ENCODE assay signal across 18 cellular contexts in the genomic region with DNA sequence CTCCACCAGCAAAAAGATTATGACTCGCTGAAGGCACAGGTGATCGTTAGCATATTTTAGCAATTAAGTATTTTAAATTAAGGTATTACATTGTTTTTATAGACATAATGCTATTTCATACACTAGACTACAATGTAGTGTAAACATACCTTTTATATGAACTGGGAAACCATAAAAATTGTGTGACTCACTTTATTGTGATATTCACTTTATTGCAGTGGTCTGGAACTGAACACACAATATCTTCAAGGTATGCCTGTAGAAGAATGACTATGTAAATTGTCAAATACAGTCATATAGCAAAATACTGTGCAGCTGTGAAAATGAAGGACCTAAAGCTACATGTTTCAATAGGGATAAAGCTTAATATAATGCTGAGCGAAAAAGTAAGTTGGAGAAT. TPM values are rescaled to one million over a fixed set of nuclear protein-coding genes. Genes with fewer than 3 reads are reported as not detected.
DNase-seq lines count a peak whose midpoint lies in the region; ATAC-seq and TF ChIP-seq lines count a peak whose summit lies in the region.
"Had no signal": no experiment of that assay in that cellular context is flagged by ENCODE, and none has a peak within 500 bp of the region (broad histone marks: within the 10 kb centered on the region; RNA-seq: fewer than 3 reads in every experiment).

No MANE protein-coding gene starts in this region.

- H3K27ac ChIP-seq in mammary epithelial cell (ENCODE audit: insufficient read depth, low read depth, low read length) (no peak overlapping the region), breast epithelium (no peak overlapping the region), MM.1S (ENCODE audit: low read length) (no peak overlapping the region)
- H3K27ac ChIP-seq: 22Rv1, A549, BLaER1 had no signal

- H3F3A ChIP-seq in MM.1S (ENCODE audit: insufficient read depth, low read length): no peaks in the 10 kb centered on the region

- H3K4me3 ChIP-seq in mammary epithelial cell (replicated peaks in 1 of 3; ENCODE audit: insufficient read depth in 1 of 3, low read depth in 2 of 3, low read length in 3 of 3) (no peak overlapping the region), breast epithelium (no peak overlapping the region), MM.1S (ENCODE audit: low read length) (no peak overlapping the region), foreskin fibroblast (ENCODE audit: low read depth in 1 of 2, low read length in 2 of 2) (no peak overlapping the region)
- H3K4me3 ChIP-seq: A549, BLaER1 had no signal

- peaks cover 7% of the 10 kb centered on the region for H3K27me3 Mint-ChIP-seq in activated naive CD8-positive, alpha-beta T cell treated with anti-CD3 and anti-CD28 coated beads for 36 hours

- H4K20me1 ChIP-seq in mammary epithelial cell (ENCODE audit: insufficient read depth, low read length) (no peaks in the 10 kb centered on the region), MM.1S (ENCODE audit: insufficient read depth, low read length) (no peaks in the 10 kb centered on the region)
- H4K20me1 ChIP-seq: BLaER1 had no signal

- no TSS peak for BruUV-seq in mammary epithelial cell (replicated peaks; lab: Mats Ljungman, UMichigan)

- WGBS in mammary epithelial cell (ENCODE audit: low coverage, missing lambda C conversion rate): 96% methylated on average over 3 of the region's 3 CpGs

- H3K27me3 ChIP-seq in mammary epithelial cell (ENCODE audit: insufficient read depth, low read length): no peaks in the 10 kb centered on the region
- no peaks in the 10 kb centered on the region for H3K27me3 ChIP-seq in breast epithelium
- no peaks in the 10 kb centered on the region for H3K27me3 ChIP-seq in MM.1S (replicated peaks; ENCODE audit: insufficient read depth, low read length)
- H3K27me3 ChIP-seq: BLaER1 had no signal

- ATAC-seq in left colon: peak; percentile 83
- ATAC-seq: A549, HCT116 had no signal

- DNase-seq in mammary epithelial cell (peak; percentile 21), breast epithelium (ENCODE audit: low spot score in 2 of 2) (no peak), NCI-H69 (lab: John Stamatoyannopoulos, UW) (peak; percentile 62), left colon (no peak), MM.1S (no peak), foreskin fibroblast (no peak), D341Med (ENCODE audit: low spot score) (no peak)
- DNase-seq in activated naive CD8-positive, alpha-beta T cell treated with anti-CD3 and anti-CD28 coated beads for 36 hours: no peak
- DNase-seq: AML-193; CD4-positive, alpha-beta memory T cell; GDM1; GOT3; H7 had no signal

- no peaks in the 10 kb centered on the region for H3K36me3 Mint-ChIP-seq in activated naive CD8-positive, alpha-beta T cell treated with anti-CD3 and anti-CD28 coated beads for 36 hours
- H3K36me3 Mint-ChIP-seq: CD14-positive monocyte; CD4-positive, alpha-beta memory T cell had no signal

- intact Hi-C loops in mammary epithelial cell (cut with micrococcal nuclease) (no loop called here), breast epithelium (cut with DNase I; ENCODE audit: low total_unique reads) (no loop called here), left colon (cut with DNase I, micrococcal nuclease) (no loop called here)

- CTCF ChIA-PET in mammary epithelial cell (lab: Charles Lee; ENCODE audit: low non-redundant PET): no interaction called here

- H3K4me3 Mint-ChIP-seq in activated naive CD8-positive, alpha-beta T cell treated with anti-CD3 and anti-CD28 coated beads for 36 hours: no peak overlapping the region
- H3K4me3 Mint-ChIP-seq: CD14-positive monocyte; CD4-positive, alpha-beta memory T cell had no signal

- dilution Hi-C loops in mammary epithelial cell (cut with HindIII; ENCODE audit: low sequenced_read_pairs): no loop called here

- H3K9ac ChIP-seq in mammary epithelial cell (ENCODE audit: insufficient read depth, low read length) (no peak overlapping the region), MM.1S (ENCODE audit: low read length) (no peak overlapping the region)
- H3K9ac ChIP-seq: BLaER1 had no signal

- no peaks in the 10 kb centered on the region for H3K9me2 ChIP-seq in MM.1S (replicated peaks; ENCODE audit: insufficient read depth, low read length)

- no peaks in the 10 kb centered on the region for H3K4me1 Mint-ChIP-seq in activated naive CD8-positive, alpha-beta T cell treated with anti-CD3 and anti-CD28 coated beads for 36 hours
- H3K4me1 Mint-ChIP-seq: CD4-positive, alpha-beta memory T cell had no signal

- H3K79me2 ChIP-seq in mammary epithelial cell (ENCODE audit: insufficient read depth, low read length) (no peaks in the 10 kb centered on the region), MM.1S (ENCODE audit: low read length) (no peaks in the 10 kb centered on the region)

- in situ Hi-C loops in mammary epithelial cell (cut with MboI; ENCODE audit: low sequenced_read_pairs in 2 of 2): no loop called here

- no peaks in the 10 kb centered on the region for H3K36me3 ChIP-seq in mammary epithelial cell (ENCODE audit: insufficient read depth, low read length)
- H3K36me3 ChIP-seq in breast epithelium: no peaks in the 10 kb centered on the region
- H3K36me3 ChIP-seq in MM.1S (replicated peaks; ENCODE audit: insufficient read depth, low read length): no peaks in the 10 kb centered on the region
- H3K36me3 ChIP-seq: BLaER1 had no signal

- TF ChIP-seq CTCF in mammary epithelial cell (conservative IDR thresholded peaks at IDR 0.05 in 1 of 2, IDR thresholded peaks at IDR 0.05 in 1 of 2; ENCODE audit: extremely low read depth in 1 of 2, insufficient read depth in 1 of 2, low read depth in 1 of 2, low read length in 2 of 2) (no peak), breast epithelium (IDR thresholded peaks at IDR 0.05) (no peak), MM.1S (IDR thresholded peaks at IDR 0.05; ENCODE audit: low read length) (no peak), foreskin fibroblast (IDR thresholded peaks at IDR 0.05; ENCODE audit: low read depth, low read length) (no peak)

- no peak overlapping the region for H3K4me2 ChIP-seq in mammary epithelial cell (ENCODE audit: insufficient read depth, low read depth, low read length)
- no peak overlapping the region for H3K4me2 ChIP-seq in MM.1S (ENCODE audit: low read depth, low read length)
- H3K4me2 ChIP-seq: A549, BLaER1 had no signal

- H3K4me1 ChIP-seq in mammary epithelial cell (ENCODE audit: insufficient read depth, low read length): no peaks in the 10 kb centered on the region
- no peaks in the 10 kb centered on the region for H3K4me1 ChIP-seq in breast epithelium
- no peaks in the 10 kb centered on the region for H3K4me1 ChIP-seq in MM.1S (ENCODE audit: low read length)
- H3K4me1 ChIP-seq: A549, BLaER1 had no signal

- H3K9me3 Mint-ChIP-seq in activated naive CD8-positive, alpha-beta T cell treated with anti-CD3 and anti-CD28 coated beads for 36 hours: no peaks in the 10 kb centered on the region

- H3K9me3 ChIP-seq in mammary epithelial cell (replicated peaks; ENCODE audit: insufficient read depth, low read length): no peaks in the 10 kb centered on the region
- H3K9me3 ChIP-seq in breast epithelium: no peaks in the 10 kb centered on the region
- H3K9me3 ChIP-seq in MM.1S (replicated peaks; ENCODE audit: insufficient read depth, low read length): no peaks in the 10 kb centered on the region
- H3K9me3 ChIP-seq: A549, BLaER1 had no signal

- H2AFZ ChIP-seq in mammary epithelial cell (ENCODE audit: low read depth, low read length): no peak overlapping the region
- no peak overlapping the region for H2AFZ ChIP-seq in MM.1S (ENCODE audit: low read length)

- TF ChIP-seq POLR2A in breast epithelium (IDR thresholded peaks at IDR 0.05): no peak

- H3K27ac Mint-ChIP-seq in activated naive CD8-positive, alpha-beta T cell treated with anti-CD3 and anti-CD28 coated beads for 36 hours: no peak overlapping the region
- H3K27ac Mint-ChIP-seq: CD14-positive monocyte; CD4-positive, alpha-beta memory T cell had no signal

RNA-seq across cellular contexts. Expression of gene MAML3, which starts 26.6 kb away (rescaled TPM):
- total RNA-seq in mammary epithelial cell: 1 to 10 TPM in 1 of 2 donors, under 1 TPM in 1; 0.45 to 2.8 TPM
- 0.57 TPM for polyA plus RNA-seq in mammary epithelial cell
- polyA minus RNA-seq in mammary epithelial cell: 1.4 TPM
- total RNA-seq in breast epithelium: 10 to 100 TPM in 2 of 3 donors, 1 to 10 TPM in 1; 5.0 to 16.8 (median 11.1) TPM
- total RNA-seq in left colon: 10 to 100 TPM; 11.8 to 14.6 TPM
- 1 to 10 TPM; 2.1 to 2.3 TPM for total RNA-seq in activated naive CD8-positive, alpha-beta T cell treated with anti-CD3 and anti-CD28 coated beads for 36 hours

Comparison
In these comparisons a context has a peak if more than half of its experiments do, and no peak if none do; other contexts are left out.
1. DNase-seq: peak in mammary epithelial cell (single experiment) and NCI-H69 (single experiment); none in breast epithelium (0 of 2), left colon (0 of 2), MM.1S (single experiment), foreskin fibroblast (0 of 2), D341Med (single experiment) and activated naive CD8-positive, alpha-beta T cell treated with anti-CD3 and anti-CD28 coated beads for 36 hours (single experiment).